ENCODE assay signal across 18 cellular contexts in genomic region chr5:174414315-174414710, GRCh38.
"Had no signal": no experiment of that assay in that cellular context is flagged by ENCODE, and none has a peak within 500 bp of the region (broad histone marks: within the 10 kb centered on the region; RNA-seq: fewer than 3 reads in every experiment).

No MANE protein-coding gene starts in this region.

- H3K27ac Mint-ChIP-seq: dendritic cell treated with granulocyte-macrophage colony-stimulating factor and Interleukin-4, amounts not matched to agents 40 ng/mL and 50 ng/mL, for 4 days; effector memory CD8-positive, alpha-beta T cell; immature natural killer cell; naive thymus-derived CD4-positive, alpha-beta T cell; stimulated activated naive B cell treated with anti-CD40 and anti-IgM and Interleukin-4, amounts not matched to agents 10 μg/mL and 1 μg/mL and 100 μg/mL, for 72 hours had no signal

- DNase-seq: cerebellar nuclear complex; effector memory CD8-positive, alpha-beta T cell; immature natural killer cell; kidney; left colon; naive thymus-derived CD4-positive, alpha-beta T cell; stimulated activated CD4-positive, alpha-beta T cell treated with anti-CD3 and anti-CD28 coated beads, Interleukin-2, amount 100 ng/mL, for 24 hours; stimulated activated CD4-positive, alpha-beta T cell treated with anti-CD3 and anti-CD28 coated beads, Interleukin-4, amount 100 ng/mL, for 4 hours; stimulated activated naive B cell treated with anti-CD40 and anti-IgM and Interleukin-4, amounts not matched to agents 10 μg/mL and 1 μg/mL and 100 μg/mL, for 72 hours; stomach; substantia nigra; transverse colon had no signal

- H3K36me3 ChIP-seq: esophagus muscularis mucosa, gastroesophageal sphincter, neutrophil, stomach, thoracic aorta, transverse colon had no signal

- H3K4me3 Mint-ChIP-seq: dendritic cell treated with granulocyte-macrophage colony-stimulating factor and Interleukin-4, amounts not matched to agents 40 ng/mL and 50 ng/mL, for 4 days; effector memory CD8-positive, alpha-beta T cell; immature natural killer cell; naive thymus-derived CD4-positive, alpha-beta T cell; stimulated activated naive B cell treated with anti-CD40 and anti-IgM and Interleukin-4, amounts not matched to agents 10 μg/mL and 1 μg/mL and 100 μg/mL, for 72 hours had no signal

- H3K4me3 ChIP-seq: esophagus muscularis mucosa, gastroesophageal sphincter, stomach, thoracic aorta, transverse colon had no signal

- H3K27ac ChIP-seq: epithelial cell of prostate, esophagus muscularis mucosa, gastroesophageal sphincter, neutrophil, stomach, transverse colon had no signal

- ATAC-seq: effector memory CD8-positive, alpha-beta T cell; gastroesophageal sphincter; left colon; naive thymus-derived CD4-positive, alpha-beta T cell; stimulated activated naive B cell treated with anti-CD40 and anti-IgM and Interleukin-4, amounts not matched to agents 10 μg/mL and 1 μg/mL and 100 μg/mL, for 72 hours had no signal

- H3K9me3 ChIP-seq: esophagus muscularis mucosa, gastroesophageal sphincter, neutrophil, stomach, thoracic aorta, transverse colon had no signal

- H3K36me3 Mint-ChIP-seq: immature natural killer cell; stimulated activated naive B cell treated with anti-CD40 and anti-IgM and Interleukin-4, amounts not matched to agents 10 μg/mL and 1 μg/mL and 100 μg/mL, for 72 hours had no signal
